8 cellular contexts compared by ENCODE assay signal in the genomic region with DNA sequence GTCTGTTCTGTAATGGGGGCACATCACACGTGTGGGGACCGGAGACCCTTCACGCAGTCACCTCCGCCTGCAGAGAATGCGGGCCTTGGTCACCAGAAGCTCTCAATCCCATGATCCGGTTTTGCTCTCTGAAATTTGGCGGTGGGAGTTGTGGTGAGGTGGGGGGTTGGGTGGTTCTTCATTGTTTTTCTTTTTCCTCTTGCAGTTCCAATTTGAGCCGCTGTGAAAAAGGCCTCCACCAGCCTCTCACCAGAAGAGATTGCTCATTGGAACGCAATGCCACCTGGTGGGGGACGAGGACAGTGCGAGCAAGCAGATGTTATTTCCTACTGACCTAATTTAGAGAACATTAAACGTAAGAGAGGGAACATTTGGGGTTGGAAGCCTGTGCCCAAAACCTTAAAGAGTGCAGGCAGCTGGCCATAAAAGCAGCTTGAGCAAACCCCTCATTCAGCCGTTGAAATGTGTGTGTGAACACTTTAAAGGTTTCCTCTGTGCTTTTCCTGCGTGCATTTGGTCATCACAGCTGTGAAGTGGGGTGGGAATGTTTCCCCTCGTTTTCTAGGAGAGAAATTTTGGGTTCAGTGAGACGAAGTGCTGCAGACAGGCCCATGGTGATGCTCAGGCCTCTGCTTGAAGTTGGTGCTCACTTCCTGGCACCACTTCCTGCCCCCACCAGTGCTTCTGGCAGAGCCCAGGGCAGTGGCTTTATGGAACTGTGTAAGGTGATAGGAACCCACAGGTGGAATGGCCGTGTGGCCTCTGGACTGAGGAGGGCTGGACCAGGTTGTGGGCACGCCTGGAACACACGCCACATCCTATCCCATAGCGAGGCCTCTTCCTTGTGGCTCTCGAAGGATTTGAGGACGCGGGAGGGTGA.
DNase-seq lines count a peak whose midpoint lies in the region; ATAC-seq and TF ChIP-seq lines count a peak whose summit lies in the region.

No MANE protein-coding gene starts in this region.

- H3K27ac ChIP-seq in duodenal mucosa (ENCODE audit: low read depth, low read length) (no peak overlapping the region), lung (ENCODE audit: low read depth in 1 of 2, low read length in 1 of 2) (peak overlapping the region in 1 of 2 donors; percentile 49)

- peak overlapping the region; percentile 14 to 30 for H3K4me3 ChIP-seq in duodenal mucosa (ENCODE audit: low read depth in 1 of 2, low read length in 2 of 2)
- no peak overlapping the region for H3K4me3 ChIP-seq in lung

- intact Hi-C loops in CD14-positive monocyte (cut with micrococcal nuclease), result loop anchor here in 1 of 2 donors (5.0 to 10.0 kb wide), 2 partner anchors 157 to 400 kb away; a partner anchor contains a TSS
- intact Hi-C loops in activated CD4-positive, alpha-beta memory T cell treated with anti-CD3 and anti-CD28 coated beads for 36 hours (cut with micrococcal nuclease), result loop anchor here (1.0 to 5.0 kb wide), 6 partner anchors 58 to 733 kb away; a partner anchor contains a TSS

- H3K27me3 Mint-ChIP-seq in CD14-positive monocyte (ENCODE audit: low read depth in 3 of 3), result peaks cover under 1 to 7% (median 4%) of the 10 kb centered on the region in 3 donors
- H3K27me3 Mint-ChIP-seq in activated CD4-positive, alpha-beta memory T cell treated with anti-CD3 and anti-CD28 coated beads for 36 hours, result no peaks in the 10 kb centered on the region

- 28 to 37% methylated on average over 23 of the region's 23 CpGs for WGBS in lung, 2 donors

- POLR2A ChIA-PET in activated CD4-positive, alpha-beta memory T cell treated with anti-CD3 and anti-CD28 coated beads for 36 hours (lab: Charles Lee), result no interaction called here

- H3K4me1 ChIP-seq in duodenal mucosa (ENCODE audit: control insufficient read depth in 1 of 2, insufficient read depth in 2 of 2, low read length in 2 of 2), result peaks cover 18 to 24% of the 10 kb centered on the region in 2 donors
- H3K4me1 ChIP-seq in lung (ENCODE audit: control insufficient read depth in 2 of 2, insufficient read depth in 2 of 2, low read length in 2 of 2), result peaks cover 0 to 5% of the 10 kb centered on the region in 2 donors

- DNase-seq in CD14-positive monocyte (ENCODE audit: low spot score) (peak; percentile 82), GM19240 (ENCODE audit: insufficient read length, low spot score) (peak; percentile 69), NCI-H526 treated with DMSO at 0.1 percent for 48 hours (lab: John Stamatoyannopoulos, UW) (peak; percentile 78), lung (ENCODE audit: low spot score) (peak; percentile 87)
- DNase-seq in activated CD4-positive, alpha-beta memory T cell treated with anti-CD3 and anti-CD28 coated beads for 36 hours, result peak; percentile 91
- DNase-seq in stimulated activated CD8-positive, alpha-beta memory T cell treated with anti-CD3 and anti-CD28 coated beads, Interleukin-12 subunit alpha, Interleukin-12 subunit beta, amount 100 ng/mL, for 24 hours (ENCODE audit: extremely low read depth), result peak; percentile 61

- TF ChIP-seq CTCF in CD14-positive monocyte (IDR thresholded peaks at IDR 0.05), result peak; percentile 94
- TF ChIP-seq CTCF in lung (IDR thresholded peaks at IDR 0.05; ENCODE audit: control extremely low read depth, extremely low read depth), result peak; percentile 98

- ATAC-seq in HG03442 (IDR thresholded peaks at IDR 0.05; ENCODE audit: unreplicated experiment) (peak; percentile 78), lung (ENCODE audit: insufficient read depth, low FRiP score) (peak; percentile 87)

- H3K4me1 Mint-ChIP-seq in CD14-positive monocyte, result peaks cover 30% of the 10 kb centered on the region
- peaks cover 39% of the 10 kb centered on the region for H3K4me1 Mint-ChIP-seq in activated CD4-positive, alpha-beta memory T cell treated with anti-CD3 and anti-CD28 coated beads for 36 hours (ENCODE audit: low read depth)

- CTCF ChIA-PET in activated CD4-positive, alpha-beta memory T cell treated with anti-CD3 and anti-CD28 coated beads for 36 hours (lab: Charles Lee), result interaction anchor here (0.6 to 4.6 kb wide), 24 partner anchors 10 to 773 kb away, joined by 3 to 38 read pairs (median 4); a partner anchor contains a TSS

- H3K27ac Mint-ChIP-seq in CD14-positive monocyte, result peak overlapping the region in 3 of 7 donors; percentile 70 to 80 (median 70)
- H3K27ac Mint-ChIP-seq in activated CD4-positive, alpha-beta memory T cell treated with anti-CD3 and anti-CD28 coated beads for 36 hours, result peak overlapping the region; percentile 94

- H3K36me3 ChIP-seq in duodenal mucosa (ENCODE audit: control insufficient read depth in 1 of 2, insufficient read depth in 2 of 2, low read length in 2 of 2) (peaks cover 5 to 13% of the 10 kb centered on the region in 2 donors), lung (ENCODE audit: control insufficient read depth in 2 of 2, insufficient read depth in 2 of 2, low read length in 2 of 2) (peaks cover 0 to 6% of the 10 kb centered on the region in 2 donors)

- peaks cover 21 to 32% of the 10 kb centered on the region in 2 donors for H3K36me3 Mint-ChIP-seq in CD14-positive monocyte
- H3K36me3 Mint-ChIP-seq in activated CD4-positive, alpha-beta memory T cell treated with anti-CD3 and anti-CD28 coated beads for 36 hours, result peaks cover 10% of the 10 kb centered on the region

- H3K9me3 ChIP-seq in duodenal mucosa (ENCODE audit: control insufficient read depth in 1 of 2, low read length in 2 of 2), result no peaks in the 10 kb centered on the region
- no peaks in the 10 kb centered on the region for H3K9me3 ChIP-seq in lung (ENCODE audit: control insufficient read depth in 2 of 2, insufficient read depth in 1 of 2, low read length in 1 of 2)

- H3K9me3 Mint-ChIP-seq in CD14-positive monocyte, result no peaks in the 10 kb centered on the region
- no peaks in the 10 kb centered on the region for H3K9me3 Mint-ChIP-seq in activated CD4-positive, alpha-beta memory T cell treated with anti-CD3 and anti-CD28 coated beads for 36 hours

- H3K27me3 ChIP-seq in duodenal mucosa (ENCODE audit: control insufficient read depth in 1 of 2, insufficient read depth in 2 of 2, low read length in 2 of 2) (no peaks in the 10 kb centered on the region), lung (ENCODE audit: control insufficient read depth, insufficient read depth) (no peaks in the 10 kb centered on the region)

- peak overlapping the region; percentile 48 to 71 for H3K4me3 Mint-ChIP-seq in CD14-positive monocyte
- no peak overlapping the region for H3K4me3 Mint-ChIP-seq in activated CD4-positive, alpha-beta memory T cell treated with anti-CD3 and anti-CD28 coated beads for 36 hours

- H3K9ac ChIP-seq in duodenal mucosa (ENCODE audit: low read depth in 1 of 2, low read length in 2 of 2), result no peak overlapping the region
